In the genomic region with DNA sequence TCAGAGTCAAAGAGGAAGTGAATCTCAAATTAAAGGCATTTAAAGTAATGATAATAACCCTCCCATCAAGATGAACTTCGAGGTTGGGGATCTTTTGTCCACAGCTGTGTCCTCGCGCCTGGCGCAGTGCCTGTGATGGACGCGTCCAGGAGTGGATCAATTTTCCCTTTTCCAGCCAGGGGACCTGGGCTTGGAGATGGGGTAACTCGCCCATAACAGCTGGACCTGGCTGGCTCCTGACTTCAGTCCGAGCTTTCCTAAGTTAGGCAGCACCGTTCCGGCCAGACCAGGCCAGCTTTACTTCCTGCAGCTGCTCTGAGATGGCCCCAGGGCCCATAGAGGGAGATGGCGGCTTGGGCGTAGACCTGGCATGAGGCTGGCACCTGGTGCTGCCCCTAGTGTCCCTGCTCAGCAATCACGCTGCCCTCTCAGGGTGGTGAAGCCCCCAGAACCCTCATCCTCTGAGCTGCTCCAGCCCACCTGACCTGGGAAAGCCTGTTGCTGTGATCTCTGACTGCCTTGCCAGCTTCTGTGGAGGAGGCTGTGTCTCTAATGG, we compare ENCODE assay signal across 19 cellular contexts. TPM values are rescaled to one million over a fixed set of nuclear protein-coding genes. Genes with fewer than 3 reads are reported as not detected.
"Had no signal": no experiment of that assay in that cellular context is flagged by ENCODE, and none has a peak within 500 bp of the region (broad histone marks: within the 10 kb centered on the region; RNA-seq: fewer than 3 reads in every experiment).

No MANE protein-coding gene starts in this region.

- H3K36me3 ChIP-seq: cardiac muscle cell, esophagus muscularis mucosa, gastroesophageal sphincter, heart left ventricle, thyroid gland had no signal

- H3K27me3 ChIP-seq: thyroid gland had no signal

- DNase-seq: activated CD4-positive, alpha-beta T cell treated with anti-CD3 and anti-CD28 coated beads, Interleukin-2, amount 10 ng/mL, durations not matched to agents 24 days and 14 days; activated CD8-positive, alpha-beta T cell treated with anti-CD3 and anti-CD28 coated beads for 36 hours; activated naive CD4-positive, alpha-beta T cell treated with Interleukin-2 at 50 U/mL for 16 hours; activated naive CD8-positive, alpha-beta T cell treated with anti-CD3 and anti-CD28 coated beads, Interleukin-2, amount 10 ng/mL, durations not matched to agents 7 days and 5 days; activated T-cell treated with anti-CD3 and anti-CD28 coated beads, Interleukin-2, amount 50 U/mL, for 1 hour; amygdala; effector CD8-positive, alpha-beta T cell; kidney glomerular epithelial cell; left ventricle myocardium superior; stimulated activated CD4-positive, alpha-beta T cell treated with anti-CD3 and anti-CD28 coated beads, Interleukin-12 subunit alpha, Interleukin-12 subunit beta, amount 100 ng/mL, for 4 hours; stimulated activated CD4-positive, alpha-beta T cell treated with anti-CD3 and anti-CD28 coated beads, Interleukin-1b, Interleukin-23, amount 100 ng/mL, for 48 hours; stimulated activated CD8-positive, alpha-beta memory T cell treated with anti-CD3 and anti-CD28 coated beads, Interleukin-4, amount 100 ng/mL, for 48 hours; stimulated activated naive CD4-positive, alpha-beta T cell; thyroid gland had no signal

- H3K9me3 ChIP-seq: thyroid gland had no signal

- H3K4me3 ChIP-seq: cardiac muscle cell, esophagus muscularis mucosa, gastroesophageal sphincter, heart left ventricle, thyroid gland had no signal

- H3K4me1 ChIP-seq: gastroesophageal sphincter, heart left ventricle, thyroid gland had no signal

- H3K27ac ChIP-seq: cardiac muscle cell, esophagus muscularis mucosa, gastroesophageal sphincter, heart left ventricle, thyroid gland had no signal

- ATAC-seq: activated CD8-positive, alpha-beta T cell treated with anti-CD3 and anti-CD28 coated beads for 36 hours; activated T-helper 17 cell treated with anti-CD3 and anti-CD28 coated beads, Interleukin-2, amount 50 U/mL, for 72 hours; gastroesophageal sphincter; heart left ventricle; left ventricle myocardium superior had no signal

RNA-seq across cellular contexts. Expression of a gene that starts 23.9 kb away (rescaled TPM):
- total RNA-seq: activated CD4-positive, alpha-beta T cell treated with anti-CD3 and anti-CD28 coated beads, Interleukin-2, amount 10 ng/mL, durations not matched to agents 24 days and 14 days; activated naive CD8-positive, alpha-beta T cell treated with anti-CD3 and anti-CD28 coated beads, Interleukin-2, amount 10 ng/mL, durations not matched to agents 7 days and 5 days; activated T-helper 17 cell treated with anti-CD3 and anti-CD28 coated beads, Interleukin-2, amount 50 U/mL, for 72 hours had no signal
